Comparison of ENCODE assay signal across 11 cellular contexts in genomic region chr12:88520436-88520820, GRCh38. TPM values are rescaled to one million over a fixed set of nuclear protein-coding genes. Genes with fewer than 3 reads are reported as not detected.
"Had no signal": no experiment of that assay in that cellular context is flagged by ENCODE, and none has a peak within 500 bp of the region (broad histone marks: within the 10 kb centered on the region; RNA-seq: fewer than 3 reads in every experiment).

No MANE protein-coding gene starts in this region.

- DNase-seq: activated CD4-positive, alpha-beta T cell treated with anti-CD3 and anti-CD28 coated beads, Interleukin-2, amount 10 ng/mL, durations not matched to agents 24 days and 14 days; activated naive CD4-positive, alpha-beta T cell; activated naive CD8-positive, alpha-beta T cell treated with anti-CD3 and anti-CD28 coated beads, Interleukin-2, amount 50 U/mL, for 24 hours; body of pancreas; effector memory CD8-positive, alpha-beta T cell; stimulated activated CD4-positive, alpha-beta T cell treated with anti-CD3 and anti-CD28 coated beads, Interleukin-4, amount 100 ng/mL, for 1 hour; stimulated activated CD8-positive, alpha-beta memory T cell treated with anti-CD3 and anti-CD28 coated beads, Interleukin-4, amount 100 ng/mL, for 48 hours; testis had no signal

- ATAC-seq: activated naive CD8-positive, alpha-beta T cell treated with anti-CD3 and anti-CD28 coated beads, Interleukin-2, amount 50 U/mL, for 24 hours; effector memory CD8-positive, alpha-beta T cell; natural killer cell treated with Interleukin-12 subunit alpha and Interleukin-12 subunit beta and Interleukin-15 and Interleukin-18, amount 100 ng/mL, for 72 hours; WTC11 had no signal

- H3K27me3 ChIP-seq: body of pancreas, testis had no signal

- H3K4me3 ChIP-seq: body of pancreas, testis had no signal

- H3K27ac ChIP-seq: body of pancreas, testis had no signal

- H3K9me3 ChIP-seq: body of pancreas, testis had no signal

RNA-seq across cellular contexts. Expression of gene KITLG, which starts 59.8 kb away (rescaled TPM):
- total RNA-seq: activated T-helper 1 cell treated with anti-CD3 and anti-CD28 coated beads, Interleukin-12 subunit alpha, Interleukin-12 subunit beta, Interleukin-2, Interleukin-4 antibody, amounts not matched to agents 30 ng/mL and 10 ng/mL and 1 ng/mL, durations not matched to agents 14 hours and 24 hours and 36 hours; natural killer cell treated with Interleukin-12 subunit alpha and Interleukin-12 subunit beta and Interleukin-15 and Interleukin-18, amount 100 ng/mL, for 72 hours had no signal
